In the genomic region with DNA sequence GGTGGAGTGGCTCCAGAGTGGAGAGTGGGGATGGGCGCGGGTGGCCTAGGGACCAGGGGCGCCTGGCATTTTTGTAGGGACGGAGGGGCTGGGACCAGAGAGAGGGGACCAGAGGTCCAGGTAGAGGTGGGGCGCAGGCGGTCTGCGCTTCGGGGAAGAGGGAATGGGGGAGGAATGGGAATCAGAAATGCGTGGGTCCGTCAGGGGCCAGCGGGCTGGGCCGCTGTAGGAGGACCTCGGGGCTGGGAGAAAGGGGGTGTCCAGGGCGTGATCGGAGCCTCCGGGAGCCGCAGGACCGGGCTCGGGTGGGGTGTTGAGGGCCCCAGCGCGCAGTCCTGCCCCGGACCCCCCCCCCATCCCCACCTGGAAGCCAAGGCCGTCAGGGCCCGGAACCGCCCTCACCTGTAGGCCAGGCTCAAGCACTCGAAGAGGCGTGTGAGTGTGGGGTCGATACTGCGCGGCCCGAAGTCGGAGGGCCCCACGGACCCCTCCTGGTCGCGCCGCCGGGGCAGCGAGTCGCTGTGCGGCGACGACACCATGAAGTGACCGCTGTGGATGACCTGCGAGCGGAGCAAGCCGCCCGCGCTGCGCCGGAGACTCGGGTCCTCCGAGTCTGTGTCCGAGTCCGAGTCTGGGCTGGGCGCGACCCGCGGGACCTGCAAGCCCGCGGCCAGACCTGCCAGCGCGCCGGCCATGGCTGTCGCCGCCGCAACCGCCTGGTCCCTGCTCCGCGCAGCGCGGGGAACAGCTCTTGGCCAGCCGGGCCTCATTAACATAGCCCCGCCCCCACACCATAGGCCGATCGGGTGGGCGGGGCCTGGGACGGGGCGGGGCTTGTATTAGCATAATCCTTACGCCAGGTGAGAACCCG, we compare ENCODE assay signal across 1 cellular context.
TF ChIP-seq lines count a peak whose summit lies in the region.

A gene with protein sequence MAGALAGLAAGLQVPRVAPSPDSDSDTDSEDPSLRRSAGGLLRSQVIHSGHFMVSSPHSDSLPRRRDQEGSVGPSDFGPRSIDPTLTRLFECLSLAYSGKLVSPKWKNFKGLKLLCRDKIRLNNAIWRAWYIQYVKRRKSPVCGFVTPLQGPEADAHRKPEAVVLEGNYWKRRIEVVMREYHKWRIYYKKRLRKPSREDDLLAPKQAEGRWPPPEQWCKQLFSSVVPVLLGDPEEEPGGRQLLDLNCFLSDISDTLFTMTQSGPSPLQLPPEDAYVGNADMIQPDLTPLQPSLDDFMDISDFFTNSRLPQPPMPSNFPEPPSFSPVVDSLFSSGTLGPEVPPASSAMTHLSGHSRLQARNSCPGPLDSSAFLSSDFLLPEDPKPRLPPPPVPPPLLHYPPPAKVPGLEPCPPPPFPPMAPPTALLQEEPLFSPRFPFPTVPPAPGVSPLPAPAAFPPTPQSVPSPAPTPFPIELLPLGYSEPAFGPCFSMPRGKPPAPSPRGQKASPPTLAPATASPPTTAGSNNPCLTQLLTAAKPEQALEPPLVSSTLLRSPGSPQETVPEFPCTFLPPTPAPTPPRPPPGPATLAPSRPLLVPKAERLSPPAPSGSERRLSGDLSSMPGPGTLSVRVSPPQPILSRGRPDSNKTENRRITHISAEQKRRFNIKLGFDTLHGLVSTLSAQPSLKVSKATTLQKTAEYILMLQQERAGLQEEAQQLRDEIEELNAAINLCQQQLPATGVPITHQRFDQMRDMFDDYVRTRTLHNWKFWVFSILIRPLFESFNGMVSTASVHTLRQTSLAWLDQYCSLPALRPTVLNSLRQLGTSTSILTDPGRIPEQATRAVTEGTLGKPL (minus strand): TSS at position 725 of the 871 bp plus-strand sequence. CDS start 30 bp downstream, at position 695.

TF ChIP-seq in HepG2, 621 proteins besides CTCF, POLR2A, EP300 and RAD21 (continued from another document and continues in another):
- TF ChIP-seq PCBP2 (optimal IDR thresholded peaks at IDR 0.05; ENCODE audit: low read depth, low read length, poor library complexity, severe bottlenecking) = peak; percentile 38
- 0 out of 2 replicates have a peak, but pooled peaks have one; percentile 21 for TF ChIP-seq ZFAT (CRISPR knock-in tag; conservative IDR thresholded peaks at IDR 0.05)
- TF ChIP-seq, protein P1, sequence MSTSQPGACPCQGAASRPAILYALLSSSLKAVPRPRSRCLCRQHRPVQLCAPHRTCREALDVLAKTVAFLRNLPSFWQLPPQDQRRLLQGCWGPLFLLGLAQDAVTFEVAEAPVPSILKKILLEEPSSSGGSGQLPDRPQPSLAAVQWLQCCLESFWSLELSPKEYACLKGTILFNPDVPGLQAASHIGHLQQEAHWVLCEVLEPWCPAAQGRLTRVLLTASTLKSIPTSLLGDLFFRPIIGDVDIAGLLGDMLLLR (CRISPR knock-in tag; IDR thresholded peaks at IDR 0.05) = peak; percentile 47; the same call in 1 of the 2 replicates
- TF ChIP-seq ZNF180 (CRISPR knock-in tag; IDR thresholded peaks at IDR 0.05; ENCODE audit: borderline replicate concordance, low read depth) = peak; percentile 60; the same call in 1 of the 2 replicates
- TF ChIP-seq YY1 (IDR thresholded peaks at IDR 0.05; ENCODE audit: insufficient read depth, insufficient replicate concordance, low read depth, low read length) = peak; percentile 87
- no peak for TF ChIP-seq ARHGAP35 (CRISPR knock-in tag; IDR thresholded peaks at IDR 0.05; ENCODE audit: borderline replicate concordance)
- 0 out of 2 replicates have a peak, but pooled peaks have one; percentile 13 for TF ChIP-seq CBX5 (CRISPR knock-in tag; IDR thresholded peaks at IDR 0.05; ENCODE audit: borderline replicate concordance)
- no peak; the same call in 1 of the 2 replicates for TF ChIP-seq ZNF44 (CRISPR knock-in tag; IDR thresholded peaks at IDR 0.05)
- no peak for TF ChIP-seq ZNF75D (CRISPR knock-in tag; IDR thresholded peaks at IDR 0.05; ENCODE audit: borderline replicate concordance)
- no peak for TF ChIP-seq MEIS1 (CRISPR knock-in tag; IDR thresholded peaks at IDR 0.05; ENCODE audit: borderline replicate concordance)
- TF ChIP-seq ZNF775 (CRISPR knock-in tag; IDR thresholded peaks at IDR 0.05; ENCODE audit: borderline replicate concordance) = no peak
- peak; percentile 78; the same call in 1 of the 2 replicates for TF ChIP-seq PAX8 (CRISPR knock-in tag; IDR thresholded peaks at IDR 0.05; ENCODE audit: borderline replicate concordance)
- TF ChIP-seq, protein P2, sequence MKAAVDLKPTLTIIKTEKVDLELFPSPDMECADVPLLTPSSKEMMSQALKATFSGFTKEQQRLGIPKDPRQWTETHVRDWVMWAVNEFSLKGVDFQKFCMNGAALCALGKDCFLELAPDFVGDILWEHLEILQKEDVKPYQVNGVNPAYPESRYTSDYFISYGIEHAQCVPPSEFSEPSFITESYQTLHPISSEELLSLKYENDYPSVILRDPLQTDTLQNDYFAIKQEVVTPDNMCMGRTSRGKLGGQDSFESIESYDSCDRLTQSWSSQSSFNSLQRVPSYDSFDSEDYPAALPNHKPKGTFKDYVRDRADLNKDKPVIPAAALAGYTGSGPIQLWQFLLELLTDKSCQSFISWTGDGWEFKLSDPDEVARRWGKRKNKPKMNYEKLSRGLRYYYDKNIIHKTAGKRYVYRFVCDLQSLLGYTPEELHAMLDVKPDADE (CRISPR knock-in tag; IDR thresholded peaks at IDR 0.05) = no peak; the same call in 1 of the 2 replicates
- TF ChIP-seq, protein P3, sequence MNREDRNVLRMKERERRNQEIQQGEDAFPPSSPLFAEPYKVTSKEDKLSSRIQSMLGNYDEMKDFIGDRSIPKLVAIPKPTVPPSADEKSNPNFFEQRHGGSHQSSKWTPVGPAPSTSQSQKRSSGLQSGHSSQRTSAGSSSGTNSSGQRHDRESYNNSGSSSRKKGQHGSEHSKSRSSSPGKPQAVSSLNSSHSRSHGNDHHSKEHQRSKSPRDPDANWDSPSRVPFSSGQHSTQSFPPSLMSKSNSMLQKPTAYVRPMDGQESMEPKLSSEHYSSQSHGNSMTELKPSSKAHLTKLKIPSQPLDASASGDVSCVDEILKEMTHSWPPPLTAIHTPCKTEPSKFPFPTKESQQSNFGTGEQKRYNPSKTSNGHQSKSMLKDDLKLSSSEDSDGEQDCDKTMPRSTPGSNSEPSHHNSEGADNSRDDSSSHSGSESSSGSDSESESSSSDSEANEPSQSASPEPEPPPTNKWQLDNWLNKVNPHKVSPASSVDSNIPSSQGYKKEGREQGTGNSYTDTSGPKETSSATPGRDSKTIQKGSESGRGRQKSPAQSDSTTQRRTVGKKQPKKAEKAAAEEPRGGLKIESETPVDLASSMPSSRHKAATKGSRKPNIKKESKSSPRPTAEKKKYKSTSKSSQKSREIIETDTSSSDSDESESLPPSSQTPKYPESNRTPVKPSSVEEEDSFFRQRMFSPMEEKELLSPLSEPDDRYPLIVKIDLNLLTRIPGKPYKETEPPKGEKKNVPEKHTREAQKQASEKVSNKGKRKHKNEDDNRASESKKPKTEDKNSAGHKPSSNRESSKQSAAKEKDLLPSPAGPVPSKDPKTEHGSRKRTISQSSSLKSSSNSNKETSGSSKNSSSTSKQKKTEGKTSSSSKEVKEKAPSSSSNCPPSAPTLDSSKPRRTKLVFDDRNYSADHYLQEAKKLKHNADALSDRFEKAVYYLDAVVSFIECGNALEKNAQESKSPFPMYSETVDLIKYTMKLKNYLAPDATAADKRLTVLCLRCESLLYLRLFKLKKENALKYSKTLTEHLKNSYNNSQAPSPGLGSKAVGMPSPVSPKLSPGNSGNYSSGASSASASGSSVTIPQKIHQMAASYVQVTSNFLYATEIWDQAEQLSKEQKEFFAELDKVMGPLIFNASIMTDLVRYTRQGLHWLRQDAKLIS (CRISPR knock-in tag; IDR thresholded peaks at IDR 0.05) = 0 out of 2 replicates have a peak, but pooled peaks have one; percentile 79
- no peak for TF ChIP-seq RFX1 (IDR thresholded peaks at IDR 0.05)
- peak; percentile 9; the same call in 1 of the 2 replicates for TF ChIP-seq RARA (CRISPR knock-in tag; IDR thresholded peaks at IDR 0.05)
- no peak for TF ChIP-seq ZBTB21 (CRISPR knock-in tag; IDR thresholded peaks at IDR 0.05)
- TF ChIP-seq SALL2 (CRISPR knock-in tag; IDR thresholded peaks at IDR 0.05) = peak; percentile 74
- TF ChIP-seq ZNF326 (CRISPR knock-in tag; IDR thresholded peaks at IDR 0.05; ENCODE audit: borderline replicate concordance) = no peak
- TF ChIP-seq EHMT2 (IDR thresholded peaks at IDR 0.05; ENCODE audit: borderline replicate concordance, low read depth, low read length) = no peak
- TF ChIP-seq, protein P4, sequence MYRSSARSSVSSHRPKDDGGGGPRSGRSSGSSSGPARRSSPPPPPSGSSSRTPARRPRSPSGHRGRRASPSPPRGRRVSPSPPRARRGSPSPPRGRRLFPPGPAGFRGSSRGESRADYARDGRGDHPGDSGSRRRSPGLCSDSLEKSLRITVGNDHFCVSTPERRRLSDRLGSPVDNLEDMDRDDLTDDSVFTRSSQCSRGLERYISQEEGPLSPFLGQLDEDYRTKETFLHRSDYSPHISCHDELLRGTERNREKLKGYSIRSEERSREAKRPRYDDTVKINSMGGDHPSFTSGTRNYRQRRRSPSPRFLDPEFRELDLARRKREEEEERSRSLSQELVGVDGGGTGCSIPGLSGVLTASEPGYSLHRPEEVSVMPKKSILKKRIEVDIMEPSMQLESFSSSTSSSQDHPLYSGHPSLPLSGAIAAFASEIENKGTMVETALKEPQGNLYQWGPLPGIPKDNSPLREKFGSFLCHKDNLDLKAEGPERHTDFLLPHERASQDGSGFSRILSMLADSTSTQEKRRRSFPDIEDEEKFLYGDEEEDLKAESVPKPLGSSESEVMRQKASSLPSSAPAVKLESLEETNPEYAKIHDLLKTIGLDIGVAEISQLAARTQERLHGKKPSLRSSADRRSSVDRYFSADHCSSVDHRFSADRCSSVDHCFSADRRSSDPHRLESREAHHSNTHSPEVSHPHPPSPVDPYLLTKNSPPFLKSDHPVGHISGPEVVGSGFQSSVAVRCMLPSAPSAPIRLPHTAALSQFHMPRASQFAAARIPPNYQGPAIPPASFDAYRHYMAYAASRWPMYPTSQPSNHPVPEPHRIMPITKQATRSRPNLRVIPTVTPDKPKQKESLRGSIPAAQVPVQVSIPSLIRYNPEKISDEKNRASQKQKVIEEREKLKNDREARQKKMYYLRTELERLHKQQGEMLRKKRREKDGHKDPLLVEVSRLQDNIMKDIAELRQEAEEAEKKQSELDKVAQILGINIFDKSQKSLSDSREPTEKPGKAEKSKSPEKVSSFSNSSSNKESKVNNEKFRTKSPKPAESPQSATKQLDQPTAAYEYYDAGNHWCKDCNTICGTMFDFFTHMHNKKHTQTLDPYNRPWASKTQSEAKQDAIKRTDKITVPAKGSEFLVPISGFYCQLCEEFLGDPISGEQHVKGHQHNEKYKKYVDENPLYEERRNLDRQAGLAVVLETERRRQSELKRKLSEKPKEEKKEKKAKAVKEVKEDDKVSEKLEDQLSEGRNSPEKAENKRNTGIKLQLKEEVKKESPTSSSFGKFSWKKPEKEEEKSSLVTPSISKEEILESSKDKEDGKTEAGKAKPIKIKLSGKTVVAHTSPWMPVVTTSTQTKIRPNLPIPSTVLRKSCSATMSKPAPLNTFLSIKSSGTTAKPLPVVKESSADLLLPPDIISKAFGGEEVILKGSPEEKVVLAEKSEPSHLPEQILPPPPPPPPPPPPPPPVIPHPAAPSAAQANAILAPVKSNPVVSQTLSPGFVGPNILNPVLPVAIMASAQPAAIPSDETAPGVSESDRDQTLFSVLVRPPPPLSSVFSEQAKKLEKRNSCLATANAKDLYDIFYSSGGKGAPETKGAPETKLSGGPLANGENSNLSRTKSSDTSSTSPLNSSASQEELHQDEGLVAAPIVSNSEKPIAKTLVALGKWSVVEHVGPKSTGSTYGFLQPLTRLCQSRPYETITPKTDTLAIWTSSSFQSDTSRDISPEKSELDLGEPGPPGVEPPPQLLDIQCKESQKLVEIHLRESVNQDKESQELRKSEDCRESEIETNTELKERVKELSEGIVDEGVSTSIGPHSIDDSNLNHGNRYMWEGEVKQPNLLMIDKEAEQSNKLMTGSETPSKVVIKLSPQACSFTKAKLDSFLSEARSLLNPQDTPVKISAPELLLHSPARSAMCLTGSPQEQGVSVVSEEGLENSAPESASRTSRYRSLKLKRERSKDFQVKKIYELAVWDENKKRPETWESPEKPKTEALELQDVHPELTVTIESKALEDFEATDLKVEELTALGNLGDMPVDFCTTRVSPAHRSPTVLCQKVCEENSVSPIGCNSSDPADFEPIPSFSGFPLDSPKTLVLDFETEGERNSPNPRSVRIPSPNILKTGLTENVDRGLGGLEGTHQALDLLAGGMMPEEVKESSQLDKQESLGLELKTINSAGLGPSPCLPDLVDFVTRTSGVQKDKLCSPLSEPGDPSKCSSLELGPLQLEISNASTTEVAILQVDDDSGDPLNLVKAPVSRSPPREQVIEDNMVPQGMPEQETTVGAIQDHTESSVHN (CRISPR knock-in tag; IDR thresholded peaks at IDR 0.05) = no peak
- TF ChIP-seq HNRNPL (IDR thresholded peaks at IDR 0.05; ENCODE audit: low read depth, low read length) = peak; percentile 25; the same call in 1 of the 2 replicates
- no peak; the same call in 1 of the 2 replicates for TF ChIP-seq ZNF670 (CRISPR knock-in tag; IDR thresholded peaks at IDR 0.05; ENCODE audit: borderline replicate concordance)
- TF ChIP-seq ZNF441 (CRISPR knock-in tag; IDR thresholded peaks at IDR 0.05; ENCODE audit: borderline replicate concordance) = peak; percentile 61; the same call in 1 of the 2 replicates
- TF ChIP-seq, protein P5, sequence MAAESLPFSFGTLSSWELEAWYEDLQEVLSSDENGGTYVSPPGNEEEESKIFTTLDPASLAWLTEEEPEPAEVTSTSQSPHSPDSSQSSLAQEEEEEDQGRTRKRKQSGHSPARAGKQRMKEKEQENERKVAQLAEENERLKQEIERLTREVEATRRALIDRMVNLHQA (CRISPR knock-in tag; IDR thresholded peaks at IDR 0.05) = no peak
- no peak for TF ChIP-seq TAF15 (IDR thresholded peaks at IDR 0.05; ENCODE audit: low read depth, low read length, poor library complexity, severe bottlenecking)
- TF ChIP-seq SKI (IDR thresholded peaks at IDR 0.05; ENCODE audit: partially characterized antibody) = peak; percentile 46
- 0 out of 2 replicates have a peak, but pooled peaks have one; percentile 14 for TF ChIP-seq ZNF143 (CRISPR knock-in tag; IDR thresholded peaks at IDR 0.05)
- TF ChIP-seq, protein P6, sequence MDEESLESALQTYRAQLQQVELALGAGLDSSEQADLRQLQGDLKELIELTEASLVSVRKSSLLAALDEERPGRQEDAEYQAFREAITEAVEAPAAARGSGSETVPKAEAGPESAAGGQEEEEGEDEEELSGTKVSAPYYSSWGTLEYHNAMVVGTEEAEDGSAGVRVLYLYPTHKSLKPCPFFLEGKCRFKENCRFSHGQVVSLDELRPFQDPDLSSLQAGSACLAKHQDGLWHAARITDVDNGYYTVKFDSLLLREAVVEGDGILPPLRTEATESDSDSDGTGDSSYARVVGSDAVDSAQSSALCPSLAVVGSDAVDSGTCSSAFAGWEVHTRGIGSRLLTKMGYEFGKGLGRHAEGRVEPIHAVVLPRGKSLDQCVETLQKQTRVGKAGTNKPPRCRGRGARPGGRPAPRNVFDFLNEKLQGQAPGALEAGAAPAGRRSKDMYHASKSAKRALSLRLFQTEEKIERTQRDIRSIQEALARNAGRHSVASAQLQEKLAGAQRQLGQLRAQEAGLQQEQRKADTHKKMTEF (CRISPR knock-in tag; IDR thresholded peaks at IDR 0.05) = peak; percentile 58; the same call in 1 of the 2 replicates
- no peak for TF ChIP-seq ZNF644 (CRISPR knock-in tag; IDR thresholded peaks at IDR 0.05; ENCODE audit: low read depth)
- TF ChIP-seq, protein P7, sequence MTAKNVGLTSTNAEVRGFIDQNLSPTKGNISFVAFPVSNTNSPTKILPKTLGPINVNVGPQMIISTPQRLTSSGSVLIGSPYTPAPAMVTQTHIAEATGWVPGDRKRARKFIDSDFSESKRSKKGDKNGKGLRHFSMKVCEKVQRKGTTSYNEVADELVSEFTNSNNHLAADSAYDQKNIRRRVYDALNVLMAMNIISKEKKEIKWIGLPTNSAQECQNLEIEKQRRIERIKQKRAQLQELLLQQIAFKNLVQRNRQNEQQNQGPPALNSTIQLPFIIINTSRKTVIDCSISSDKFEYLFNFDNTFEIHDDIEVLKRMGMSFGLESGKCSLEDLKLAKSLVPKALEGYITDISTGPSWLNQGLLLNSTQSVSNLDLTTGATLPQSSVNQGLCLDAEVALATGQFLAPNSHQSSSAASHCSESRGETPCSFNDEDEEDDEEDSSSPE (CRISPR knock-in tag; IDR thresholded peaks at IDR 0.05) = peak; percentile 73
